In the genomic region with DNA sequence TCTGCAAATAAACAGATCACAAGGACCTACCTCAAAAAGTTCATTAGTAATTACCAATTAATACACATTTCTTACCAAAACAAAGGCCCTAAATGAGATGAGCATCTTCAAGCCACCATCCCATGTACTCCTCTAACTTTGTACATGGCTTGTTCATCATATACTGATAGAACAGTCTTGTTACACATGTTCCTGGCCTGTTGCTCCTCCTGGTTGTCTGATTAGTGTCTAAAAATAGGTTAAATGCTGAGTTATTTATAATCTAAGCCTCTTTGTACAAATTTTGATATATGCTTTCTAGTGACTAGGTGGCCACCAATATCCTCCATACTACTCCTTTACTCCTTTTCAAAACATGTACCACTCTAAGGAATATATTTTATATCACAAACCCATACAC, we compare ENCODE assay signal across 34 cellular contexts.
"Had no signal": no experiment of that assay in that cellular context is flagged by ENCODE, and none has a peak within 500 bp of the region (broad histone marks: within the 10 kb centered on the region; RNA-seq: fewer than 3 reads in every experiment).

No MANE protein-coding gene starts in this region.

- ATAC-seq: activated naive CD4-positive, alpha-beta T cell treated with anti-CD3 and anti-CD28 coated beads, Interleukin-2, amount 50 U/mL, for 72 hours; activated T-cell treated with anti-CD3 and anti-CD28 coated beads, Interleukin-2, amount 50 U/mL, for 4 hours; Right ventricle myocardium inferior had no signal

- H3K27me3 Mint-ChIP-seq: activated B cell treated with CpG ODN at 0.5 μM for 24 hours; activated CD4-positive, alpha-beta memory T cell treated with anti-CD3 and anti-CD28 coated beads for 36 hours; brain had no signal

- H3K27ac ChIP-seq: adrenal gland, PC-9, RWPE1, VCaP had no signal

- H3K4me1 ChIP-seq: adrenal gland had no signal

- H3K9me3 ChIP-seq: MG63 had no signal

- H3K27me3 ChIP-seq: adrenal gland, MG63 had no signal

- H3K4me3 ChIP-seq: adrenal gland, MG63, PC-9 had no signal

- H3K4me3 Mint-ChIP-seq: activated B cell treated with CpG ODN at 0.5 μM for 24 hours; activated CD4-positive, alpha-beta memory T cell treated with anti-CD3 and anti-CD28 coated beads for 36 hours; activated naive CD4-positive, alpha-beta T cell treated with anti-CD3 and anti-CD28 coated beads for 36 hours; activated T-cell treated with anti-CD3 and anti-CD28 coated beads, Interleukin-2, amount 50 U/mL, for 4 hours; activated T-helper 1 cell treated with anti-CD3 and anti-CD28 coated beads, Interleukin-12 subunit alpha, Interleukin-12 subunit beta, Interleukin-2, Interleukin-4 antibody, amounts not matched to agents 30 ng/mL and 10 ng/mL and 1 ng/mL, durations not matched to agents 14 hours and 24 hours and 36 hours; brain had no signal

- H3K36me3 ChIP-seq: adrenal gland had no signal

- DNase-seq: activated B cell treated with CpG ODN at 0.5 μM for 24 hours; activated CD4-positive, alpha-beta memory T cell treated with anti-CD3 and anti-CD28 coated beads for 36 hours; activated CD4-positive, alpha-beta T cell treated with anti-CD3 and anti-CD28 coated beads for 4 hours; activated CD4-positive, alpha-beta T cell treated with anti-CD3 and anti-CD28 coated beads, Interleukin-2, amount 50 U/mL, for 1 hour; activated CD4-positive, CD25-positive, alpha-beta regulatory T cell treated with anti-CD3 and anti-CD28 coated beads, Interleukin-2, amount 50 U/mL, for 72 hours; activated CD8-positive, alpha-beta memory T cell treated with anti-CD3 and anti-CD28 coated beads, Interleukin-2, amount 50 U/mL, for 4 hours; activated gamma-delta T cell treated with Interleukin-2 at 50 U/mL for 16 hours; activated naive CD4-positive, alpha-beta T cell treated with anti-CD3 and anti-CD28 coated beads for 36 hours; activated T-cell treated with anti-CD3 and anti-CD28 coated beads for 4 hours; activated T-cell treated with anti-CD3 and anti-CD28 coated beads, Interleukin-2, amount 50 U/mL, for 4 hours; adrenal gland; central memory CD4-positive, alpha-beta T cell; KG1; MG63; NCI-H1048; NCI-H1105 treated with DMSO at 0.1 percent for 48 hours; NCI-H1436; NCI-H1694; NCI-H1930; NCI-H2081 treated with DMSO at 0.1 percent for 48 hours; NCI-H345; NCI-H524 treated with DMSO at 0.1 percent for 48 hours; NK-92 treated with Interleukin-12 subunit alpha and Interleukin-12 subunit beta, amount 100 ng/mL, for 24 hours; PC-9; SW 1271; T-helper 1 cell; T-helper 2 cell; T-helper 9 cell had no signal

- H2AFZ ChIP-seq: PC-9 had no signal

- H3K27ac Mint-ChIP-seq: activated B cell treated with CpG ODN at 0.5 μM for 24 hours; activated CD4-positive, alpha-beta memory T cell treated with anti-CD3 and anti-CD28 coated beads for 36 hours; activated naive CD4-positive, alpha-beta T cell treated with anti-CD3 and anti-CD28 coated beads for 36 hours; activated naive CD4-positive, alpha-beta T cell treated with anti-CD3 and anti-CD28 coated beads, Interleukin-2, amount 50 U/mL, for 72 hours; activated T-helper 1 cell treated with anti-CD3 and anti-CD28 coated beads, Interleukin-12 subunit alpha, Interleukin-12 subunit beta, Interleukin-2, Interleukin-4 antibody, amounts not matched to agents 30 ng/mL and 10 ng/mL and 1 ng/mL, durations not matched to agents 14 hours and 24 hours and 36 hours; brain had no signal

- H3K4me2 ChIP-seq: PC-9 had no signal

- H3K4me1 Mint-ChIP-seq: brain had no signal
